Comparison of ENCODE assay signal across 25 cellular contexts in genomic region chr22:48037618-48038017, GRCh38.
"Had no signal": no experiment of that assay in that cellular context is flagged by ENCODE, and none has a peak within 500 bp of the region (broad histone marks: within the 10 kb centered on the region; RNA-seq: fewer than 3 reads in every experiment).

No MANE protein-coding gene starts in this region.

- DNase-seq: hypothalamus; islet precursor cell; left ventricle myocardium inferior; mesendoderm; naive B cell; natural killer cell; nephron progenitor cell; occipital lobe; ovary; right cardiac atrium; stimulated activated CD4-positive, alpha-beta T cell treated with anti-CD3 and anti-CD28 coated beads, Interleukin-12 subunit alpha, Interleukin-12 subunit beta, amount 100 ng/mL, for 4 hours; stimulated activated CD4-positive, alpha-beta T cell treated with anti-CD3 and anti-CD28 coated beads, Interleukin-15, amount 100 ng/mL, for 24 hours; stimulated activated CD4-positive, alpha-beta T cell treated with anti-CD3 and anti-CD28 coated beads, Interleukin-2, amount 100 ng/mL, for 24 hours; stimulated activated CD4-positive, alpha-beta T cell treated with anti-CD3 and anti-CD28 coated beads, Interleukin-4, amount 100 ng/mL, for 1 hour; stimulated activated naive B cell treated with anti-CD40 and anti-IgM and Interleukin-4, amounts not matched to agents 10 μg/mL and 1 μg/mL and 100 μg/mL, for 72 hours; stimulated activated naive CD8-positive, alpha-beta T cell treated with anti-CD3 and anti-CD28 coated beads, Interleukin-15, Interleukin-2, amounts not matched to agents 100 U/mL and 50 U/mL, for 24 hours; stomach; testis; thyroid gland; transverse colon; upper lobe of right lung had no signal

- H3K4me3 Mint-ChIP-seq: mesothelial cell of epicardium; natural killer cell; nephron progenitor cell; neural progenitor cell; stimulated activated naive B cell treated with anti-CD40 and anti-IgM and Interleukin-4, amounts not matched to agents 10 μg/mL and 1 μg/mL and 100 μg/mL, for 72 hours had no signal

- H3K27ac Mint-ChIP-seq: mesothelial cell of epicardium, naive B cell, natural killer cell, nephron progenitor cell, neural progenitor cell, progenitor cell of endocrine pancreas had no signal

- ATAC-seq: natural killer cell; right cardiac atrium; sciatic nerve; stimulated activated naive B cell treated with anti-CD40 and anti-IgM and Interleukin-4, amounts not matched to agents 10 μg/mL and 1 μg/mL and 100 μg/mL, for 72 hours; stimulated activated naive CD8-positive, alpha-beta T cell treated with anti-CD3 and anti-CD28 coated beads, Interleukin-15, Interleukin-2, amounts not matched to agents 100 U/mL and 50 U/mL, for 24 hours; upper lobe of right lung had no signal

- H3K4me1 Mint-ChIP-seq: mesothelial cell of epicardium, nephron progenitor cell, neural progenitor cell had no signal

- H3K9me3 Mint-ChIP-seq: natural killer cell had no signal

- H3K36me3 Mint-ChIP-seq: mesothelial cell of epicardium, naive B cell, natural killer cell, neural progenitor cell had no signal
